In genomic region chr1:83571536-83571935, GRCh38 we compare ENCODE assay signal across 15 cellular contexts.
DNase-seq lines count a peak whose midpoint lies in the region; TF ChIP-seq lines count a peak whose summit lies in the region.
"Had no signal": no experiment of that assay in that cellular context is flagged by ENCODE, and none has a peak within 500 bp of the region (broad histone marks: within the 10 kb centered on the region; RNA-seq: fewer than 3 reads in every experiment).

No MANE protein-coding gene starts in this region.

- no peak overlapping the region for H3K4me3 ChIP-seq in adipocyte (ENCODE audit: low read length)
- H3K4me3 ChIP-seq: A549; BLaER1 treated with 17β-estradiol and CSF1 and Interleukin-3, amounts not matched to agents 10 nM and 100 nM; GM12878 had no signal

- DNase-seq in adipocyte (ENCODE audit: low read depth) (peak; percentile 52), fibroblast of gingiva (ENCODE audit: low read depth) (peak; percentile 36), hepatic stellate cell (ENCODE audit: low spot score) (peak; percentile 6), cerebellar cortex (ENCODE audit: low spot score) (no peak), GM10266 (ENCODE audit: extremely low spot score) (no peak)
- DNase-seq: AML-193; Caco-2; Calu3; CD4-positive, alpha-beta T cell; CD8-positive, alpha-beta T cell; DMS79 treated with DMSO at 0.1 percent for 48 hours; GF-D8 had no signal

- no peaks in the 10 kb centered on the region for H3K36me3 ChIP-seq in adipocyte (ENCODE audit: control insufficient read depth, insufficient read depth, low read length, severe bottlenecking)
- H3K36me3 ChIP-seq: BLaER1 treated with 17β-estradiol and CSF1 and Interleukin-3, amounts not matched to agents 10 nM and 100 nM had no signal

- no peaks in the 10 kb centered on the region for H3K27me3 ChIP-seq in adipocyte (replicated peaks; ENCODE audit: control insufficient read depth, insufficient read depth, low read length)
- H3K27me3 ChIP-seq: BLaER1 treated with 17β-estradiol and CSF1 and Interleukin-3, amounts not matched to agents 10 nM and 100 nM had no signal

- H3K4me1 ChIP-seq in adipocyte (ENCODE audit: control insufficient read depth, insufficient read depth, low read length): peaks cover 4% of the 10 kb centered on the region
- H3K4me1 ChIP-seq: A549; BLaER1 treated with 17β-estradiol and CSF1 and Interleukin-3, amounts not matched to agents 10 nM and 100 nM; Caco-2 had no signal

- H3K9ac ChIP-seq in adipocyte (ENCODE audit: low read length): no peak overlapping the region
- H3K9ac ChIP-seq: BLaER1 treated with 17β-estradiol and CSF1 and Interleukin-3, amounts not matched to agents 10 nM and 100 nM had no signal

- peaks cover 3% of the 10 kb centered on the region for H3K9me3 ChIP-seq in adipocyte (ENCODE audit: control insufficient read depth, low read length)
- H3K9me3 ChIP-seq: A549, Caco-2 had no signal

- no peak for TF ChIP-seq CTCF in GM10266 (IDR thresholded peaks at IDR 0.05; ENCODE audit: control insufficient read depth, insufficient read depth, low read depth, missing control alignments)

Comparison
In these comparisons a context has a peak if more than half of its experiments do, and no peak if none do; other contexts are left out.
1. DNase-seq: peak in adipocyte (single experiment), fibroblast of gingiva (single experiment) and hepatic stellate cell (single experiment); none in cerebellar cortex (single experiment) and GM10266 (single experiment).